In genomic region chr12:31629756-31630732, GRCh38 we compare ENCODE assay signal across 14 cellular contexts. TPM values are rescaled to one million over a fixed set of nuclear protein-coding genes. Genes with fewer than 3 reads are reported as not detected.
DNase-seq lines count a peak whose midpoint lies in the region; ATAC-seq and TF ChIP-seq lines count a peak whose summit lies in the region.
"Had no signal": no experiment of that assay in that cellular context is flagged by ENCODE, and none has a peak within 500 bp of the region (broad histone marks: within the 10 kb centered on the region; RNA-seq: fewer than 3 reads in every experiment).

No MANE protein-coding gene starts in this region.

- TF ChIP-seq POLR2A in ovary (IDR thresholded peaks at IDR 0.05): no peak

- no peaks in the 10 kb centered on the region for H3K27me3 ChIP-seq in WERI-Rb-1 (ENCODE audit: insufficient read depth, low read depth, severe bottlenecking)
- H3K27me3 ChIP-seq in ovary: no peaks in the 10 kb centered on the region
- H3K27me3 ChIP-seq: BE2C had no signal

- ATAC-seq in GM19463 (IDR thresholded peaks at IDR 0.05; ENCODE audit: unreplicated experiment) (no peak), HG02642 (IDR thresholded peaks at IDR 0.05; ENCODE audit: poor library complexity, unreplicated experiment) (no peak)
- ATAC-seq: mucosa of descending colon, T-cell had no signal

- in situ Hi-C loops in GM13976 (cut with MboI; ENCODE audit: low sequenced_read_pairs, unreplicated experiment): no loop called here

- H3K4me1 ChIP-seq in ovary (ENCODE audit: insufficient read depth): peaks cover 9% of the 10 kb centered on the region
- H3K4me1 ChIP-seq: BE2C had no signal

- intact Hi-C loops in ovary (cut with DNase I): loop anchor here in 1 of 4 donors (5.0 kb wide), 1 partner anchor 228 kb away; no protein-coding TSS in a partner anchor

- TF ChIP-seq CTCF in WERI-Rb-1 (IDR thresholded peaks at IDR 0.05; ENCODE audit: low read depth, low read length) (no peak), ovary (IDR thresholded peaks at IDR 0.05) (no peak), GM13976 (IDR thresholded peaks at IDR 0.05; ENCODE audit: borderline replicate concordance, control extremely low read depth, extremely low read depth, insufficient read depth, missing control alignments) (no peak)

- H3K27ac ChIP-seq in WERI-Rb-1 (peak overlapping the region; percentile 33), ovary (peak overlapping the region in 1 of 2 donors; percentile 78)

- WGBS in ovary, 3 donors: 6 to 21% (median 8%) methylated on average over 16 of the region's 16 CpGs

- no peak for TF ChIP-seq EP300 in ovary (IDR thresholded peaks at IDR 0.05)

- H3K36me3 ChIP-seq in WERI-Rb-1 (no peaks in the 10 kb centered on the region; the same call in 1 of the 2 replicates), ovary (no peaks in the 10 kb centered on the region)

- no peaks in the 10 kb centered on the region for H3K9me3 ChIP-seq in WERI-Rb-1 (ENCODE audit: severe bottlenecking)
- H3K9me3 ChIP-seq in ovary: no peaks in the 10 kb centered on the region
- H3K9me3 ChIP-seq: BE2C, mucosa of descending colon had no signal

- H3K4me3 ChIP-seq in WERI-Rb-1 (ENCODE audit: low read depth, low read length) (peak overlapping the region; percentile 9), ovary (peak overlapping the region; percentile 12)
- H3K4me3 ChIP-seq: mucosa of descending colon had no signal

- DNase-seq in Ammon's horn (ENCODE audit: low spot score): peak; percentile 34
- peak; percentile 42 for DNase-seq in WERI-Rb-1
- DNase-seq in foreskin melanocyte: peak; percentile 64
- DNase-seq in ovary: peak; percentile 62 to 80 (median 71)
- DNase-seq in GM13976 (ENCODE audit: low spot score): no peak
- DNase-seq in GDM1 (lab: John Stamatoyannopoulos, UW): no peak
- DNase-seq: BE2C; glutamatergic neuron; mucosa of descending colon; NCI-H1048; stimulated activated CD4-positive, alpha-beta T cell treated with anti-CD3 and anti-CD28 coated beads, Interleukin-4, amount 100 ng/mL, for 4 hours; T-cell had no signal

RNA-seq across cellular contexts. Expression of gene ETFBKMT, which starts 29.4 kb away (rescaled TPM):
- total RNA-seq in ovary: 1 to 10 TPM; 2.5 to 8.2 (median 6.2) TPM
- polyA plus RNA-seq in ovary: 1 to 10 TPM; 2.9 to 3.2 TPM

RNA-seq across cellular contexts. Expression of gene DENND5B, which starts 39.1 kb away (rescaled TPM):
- total RNA-seq in ovary: 10 to 100 TPM; 29.3 to 70.7 (median 57.2) TPM
- polyA plus RNA-seq in ovary: 10 to 100 TPM; 13.9 to 18.7 TPM

Comparison
In these comparisons a context has a peak if more than half of its experiments do, and no peak if none do; other contexts are left out.
1. DNase-seq: peak in Ammon's horn (single experiment), WERI-Rb-1 (single experiment), foreskin melanocyte (single experiment) and ovary (5 of 5); none in GM13976 (single experiment) and GDM1 (single experiment).